ENCODE assay signal across 8 cellular contexts in the genomic region with DNA sequence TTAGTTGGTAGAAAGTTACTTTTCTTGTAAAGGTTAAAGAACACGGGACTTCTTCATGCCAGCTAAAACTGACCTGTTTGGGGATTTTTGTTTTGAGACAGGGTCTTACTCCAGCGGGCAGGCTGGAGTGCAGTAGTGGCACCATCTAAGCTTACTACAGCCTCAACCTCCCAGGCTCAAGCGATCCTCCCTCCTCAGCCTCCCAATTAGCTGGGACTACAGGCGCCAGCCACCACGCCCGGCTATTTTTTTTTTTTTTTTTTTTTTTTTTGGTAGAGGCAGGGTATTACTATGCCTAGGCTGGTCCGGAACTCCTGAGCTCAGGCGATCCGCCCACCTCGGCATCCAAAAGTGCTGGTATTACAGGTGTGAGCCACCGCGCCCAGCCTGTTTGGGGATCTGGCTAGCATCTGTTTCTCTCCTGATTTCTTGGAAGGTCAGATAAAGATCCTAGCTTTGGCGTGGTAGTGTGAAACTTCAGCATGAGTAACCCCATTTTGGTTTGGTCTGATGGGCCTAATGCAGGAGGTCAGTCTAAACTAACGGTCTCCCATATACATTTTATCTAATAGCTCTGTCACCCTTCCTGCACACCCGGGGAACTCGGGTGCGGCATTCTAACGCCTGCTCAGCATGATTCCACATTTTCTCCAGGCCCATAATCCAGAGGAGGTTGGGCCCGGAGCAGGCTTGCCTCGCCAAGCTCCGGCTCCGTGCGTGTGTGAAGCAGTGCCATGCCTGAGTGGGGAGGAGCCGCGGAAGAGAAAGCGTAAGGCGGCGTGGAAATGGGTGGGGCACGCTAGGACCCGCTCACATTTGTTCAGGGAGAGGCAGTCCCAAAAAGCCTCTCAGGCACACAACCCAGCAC. TPM values are rescaled to one million over a fixed set of nuclear protein-coding genes. Genes with fewer than 3 reads are reported as not detected.
A peak's percentile ranks its signal among the peaks of the same experiment; 100 is the strongest.
DNase-seq lines count a peak whose midpoint lies in the region; ATAC-seq lines count a peak whose summit lies in the region.

No MANE protein-coding gene starts in this region.

- H3K27ac ChIP-seq in esophagus (ENCODE audit: low read depth in 2 of 2, low read length in 1 of 2) (peak overlapping the region; percentile 100), muscle layer of duodenum (ENCODE audit: low read length) (peak overlapping the region; percentile 99)

- H3K9me3 Mint-ChIP-seq in stimulated activated effector memory CD8-positive, alpha-beta T cell treated with anti-CD3 and anti-CD28 coated beads, Interleukin-12 subunit alpha, Interleukin-12 subunit beta, amount 100 ng/mL, for 72 hours, result no peaks in the 10 kb centered on the region

- H3K4me1 ChIP-seq in esophagus (ENCODE audit: control insufficient read depth in 2 of 2, insufficient read depth in 2 of 2, low read length in 1 of 2) (peaks cover 0 to 9% of the 10 kb centered on the region in 2 donors), muscle layer of duodenum (ENCODE audit: control insufficient read depth in 1 of 2, insufficient read depth in 2 of 2, low read length in 2 of 2) (peaks cover 6 to 18% of the 10 kb centered on the region in 2 donors)

- peaks cover 31% of the 10 kb centered on the region for H3K4me1 Mint-ChIP-seq in stimulated activated effector memory CD8-positive, alpha-beta T cell treated with anti-CD3 and anti-CD28 coated beads, Interleukin-12 subunit alpha, Interleukin-12 subunit beta, amount 100 ng/mL, for 72 hours

- H3K27ac Mint-ChIP-seq in stimulated activated effector memory CD8-positive, alpha-beta T cell treated with anti-CD3 and anti-CD28 coated beads, Interleukin-12 subunit alpha, Interleukin-12 subunit beta, amount 100 ng/mL, for 72 hours, result peak overlapping the region; percentile 99

- peak overlapping the region; percentile 98 for H3K4me3 Mint-ChIP-seq in stimulated activated effector memory CD8-positive, alpha-beta T cell treated with anti-CD3 and anti-CD28 coated beads, Interleukin-12 subunit alpha, Interleukin-12 subunit beta, amount 100 ng/mL, for 72 hours

- DNase-seq in AG08396 (ENCODE audit: low spot score), result peak; percentile 75
- peak; percentile 19 for DNase-seq in NCI-H82 treated with DMSO at 0.1 percent for 48 hours (lab: John Stamatoyannopoulos, UW; ENCODE audit: unreplicated experiment)
- DNase-seq in activated CD8-positive, alpha-beta memory T cell treated with anti-CD3 and anti-CD28 coated beads, Interleukin-2, amount 50 U/mL, for 48 hours, result peak; percentile 85
- DNase-seq in stimulated activated effector memory CD8-positive, alpha-beta T cell treated with anti-CD3 and anti-CD28 coated beads, Interleukin-12 subunit alpha, Interleukin-12 subunit beta, amount 100 ng/mL, for 72 hours (ENCODE audit: low spot score in 2 of 2), result no peak

- H3K27me3 ChIP-seq in esophagus (ENCODE audit: control insufficient read depth in 1 of 2, insufficient read depth in 2 of 2, low read length in 2 of 2), result no peaks in the 10 kb centered on the region
- no peaks in the 10 kb centered on the region for H3K27me3 ChIP-seq in muscle layer of duodenum (ENCODE audit: low read depth, low read length)

- 23 to 32% methylated on average over 30 of the region's 30 CpGs for WGBS in esophagus, 2 donors

- H3K4me3 ChIP-seq in esophagus (ENCODE audit: low read depth in 1 of 2, low read length in 2 of 2), result peak overlapping the region; percentile 83 to 89
- H3K4me3 ChIP-seq in muscle layer of duodenum (ENCODE audit: low read depth in 1 of 2, low read length in 2 of 2), result peak overlapping the region; percentile 82 to 95

- H3K36me3 Mint-ChIP-seq in stimulated activated effector memory CD8-positive, alpha-beta T cell treated with anti-CD3 and anti-CD28 coated beads, Interleukin-12 subunit alpha, Interleukin-12 subunit beta, amount 100 ng/mL, for 72 hours, result peaks cover 42% of the 10 kb centered on the region

- ATAC-seq in GM18858 (IDR thresholded peaks at IDR 0.05; ENCODE audit: unreplicated experiment) (peak; percentile 30), HG03064 (IDR thresholded peaks at IDR 0.05; ENCODE audit: low read depth, unreplicated experiment) (peak; percentile 54)
- peak; percentile 80 for ATAC-seq in stimulated activated effector memory CD8-positive, alpha-beta T cell treated with anti-CD3 and anti-CD28 coated beads, Interleukin-12 subunit alpha, Interleukin-12 subunit beta, amount 100 ng/mL, for 72 hours

- H3K9me3 ChIP-seq in esophagus (ENCODE audit: control insufficient read depth in 2 of 2, insufficient read depth in 1 of 2, low read depth in 1 of 2, low read length in 1 of 2) (no peaks in the 10 kb centered on the region), muscle layer of duodenum (ENCODE audit: control insufficient read depth in 1 of 2, low read length in 2 of 2) (no peaks in the 10 kb centered on the region)

- peaks cover 0 to 6% of the 10 kb centered on the region in 2 donors for H3K36me3 ChIP-seq in esophagus (ENCODE audit: control insufficient read depth in 2 of 2, insufficient read depth in 2 of 2, low read length in 1 of 2)
- peaks cover 6 to 29% of the 10 kb centered on the region in 2 donors for H3K36me3 ChIP-seq in muscle layer of duodenum (ENCODE audit: control insufficient read depth in 1 of 2, insufficient read depth in 2 of 2, low read length in 2 of 2)

RNA-seq across cellular contexts. Expression of gene VDAC2, which starts 1.0 kb away (rescaled TPM):
- polyA plus RNA-seq in esophagus, result 100 to 1,000 TPM; 268 to 282 TPM

RNA-seq across cellular contexts. Expression of gene COMTD1, which starts 26.2 kb away (rescaled TPM):
- polyA plus RNA-seq in esophagus, result 100 to 1,000 TPM; 153 to 185 TPM

Comparison
In these comparisons a context has a peak if more than half of its experiments do, and no peak if none do; other contexts are left out.
1. DNase-seq: peak in AG08396 (single experiment), NCI-H82 treated with DMSO at 0.1 percent for 48 hours (single experiment) and activated CD8-positive, alpha-beta memory T cell treated with anti-CD3 and anti-CD28 coated beads, Interleukin-2, amount 50 U/mL, for 48 hours (single experiment); none in stimulated activated effector memory CD8-positive, alpha-beta T cell treated with anti-CD3 and anti-CD28 coated beads, Interleukin-12 subunit alpha, Interleukin-12 subunit beta, amount 100 ng/mL, for 72 hours (0 of 2).
2. ATAC-seq: peak in every context shown above with its lines; median percentile 80 in stimulated activated effector memory CD8-positive, alpha-beta T cell treated with anti-CD3 and anti-CD28 coated beads, Interleukin-12 subunit alpha, Interleukin-12 subunit beta, amount 100 ng/mL, for 72 hours; 54 in HG03064; 30 in GM18858.